In the genomic region with DNA sequence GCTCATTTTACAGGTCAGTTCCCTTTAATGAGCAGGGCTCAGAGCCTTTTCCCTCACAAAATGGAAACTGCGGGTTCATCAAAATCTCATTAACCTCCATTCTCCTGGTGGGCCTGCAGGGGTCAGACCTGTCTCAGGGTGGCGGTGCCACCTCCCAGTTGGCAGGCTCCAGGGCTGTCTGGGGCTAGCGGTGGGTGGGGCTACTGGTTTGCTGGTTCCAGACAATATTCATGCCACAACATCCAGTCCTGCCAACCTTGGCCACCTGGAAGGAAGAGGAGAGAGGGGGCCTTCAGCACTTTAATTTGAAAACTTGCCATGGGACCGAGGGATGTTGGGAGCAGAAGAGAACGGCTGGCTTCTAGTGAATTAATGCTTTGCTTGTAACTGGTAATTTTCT, we compare ENCODE assay signal across 9 cellular contexts. TPM values are rescaled to one million over a fixed set of nuclear protein-coding genes. Genes with fewer than 3 reads are reported as not detected.
DNase-seq lines count a peak whose midpoint lies in the region; ATAC-seq, FAIRE-seq and TF ChIP-seq lines count a peak whose summit lies in the region.
"Had no signal": no experiment of that assay in that cellular context is flagged by ENCODE, and none has a peak within 500 bp of the region (broad histone marks: within the 10 kb centered on the region; RNA-seq: fewer than 3 reads in every experiment).

No MANE protein-coding gene starts in this region.

- no peak for TF ChIP-seq EP300 in stomach (IDR thresholded peaks at IDR 0.05)

- H3K4me3 Mint-ChIP-seq in activated CD4-positive, alpha-beta T cell treated with anti-CD3 and anti-CD28 coated beads, Interleukin-2, amount 10 ng/mL, durations not matched to agents 7 days and 5 days, result no peak overlapping the region
- H3K4me3 Mint-ChIP-seq in activated naive CD8-positive, alpha-beta T cell treated with anti-CD3 and anti-CD28 coated beads, Interleukin-2, amount 50 U/mL, for 24 hours, result no peak overlapping the region
- H3K4me3 Mint-ChIP-seq: activated naive CD8-positive, alpha-beta T cell had no signal

- TF ChIP-seq CTCF in kidney (IDR thresholded peaks at IDR 0.05; ENCODE audit: borderline replicate concordance, extremely low read depth, insufficient read depth), result peak; percentile 36
- TF ChIP-seq CTCF in stomach (IDR thresholded peaks at IDR 0.05), result peak in 5 of 7 experiments; percentile 24 to 65 (median 47)

- H3K27ac ChIP-seq in kidney (ENCODE audit: low read depth in 2 of 2, low read length in 2 of 2), result no peak overlapping the region
- H3K27ac ChIP-seq in stomach, result no peak overlapping the region

- WGBS in stomach, 5 donors, result 30 to 45% (median 33%) methylated on average over 4 to 5 of the region's 5 CpGs

- intact Hi-C loops in kidney (cut with DNase I) (no loop called here), stomach (cut with DNase I; ENCODE audit: low total_unique reads) (no loop called here)

- ATAC-seq in activated naive CD8-positive, alpha-beta T cell treated with anti-CD3 and anti-CD28 coated beads, Interleukin-2, amount 50 U/mL, for 24 hours, result peak; percentile 82
- no peak for ATAC-seq in HG02852 (IDR thresholded peaks at IDR 0.05; ENCODE audit: unreplicated experiment)

- no peak for FAIRE-seq in kidney (lab: Jason Lieb, UNC)

- H3K9ac ChIP-seq in kidney (ENCODE audit: low read length in 2 of 2), result no peak overlapping the region

- H3K4me1 Mint-ChIP-seq in activated CD4-positive, alpha-beta T cell treated with anti-CD3 and anti-CD28 coated beads, Interleukin-2, amount 10 ng/mL, durations not matched to agents 7 days and 5 days, result no peaks in the 10 kb centered on the region
- H3K4me1 Mint-ChIP-seq in activated naive CD8-positive, alpha-beta T cell treated with anti-CD3 and anti-CD28 coated beads, Interleukin-2, amount 50 U/mL, for 24 hours, result no peaks in the 10 kb centered on the region

- H3K4me1 ChIP-seq in kidney (ENCODE audit: control insufficient read depth in 1 of 2, insufficient read depth in 1 of 2, low read depth in 1 of 2, low read length in 2 of 2) (no peaks in the 10 kb centered on the region), stomach (no peaks in the 10 kb centered on the region)

- H3K36me3 Mint-ChIP-seq in activated CD4-positive, alpha-beta T cell treated with anti-CD3 and anti-CD28 coated beads, Interleukin-2, amount 10 ng/mL, durations not matched to agents 7 days and 5 days (ENCODE audit: low read depth), result no peaks in the 10 kb centered on the region
- no peaks in the 10 kb centered on the region for H3K36me3 Mint-ChIP-seq in activated naive CD8-positive, alpha-beta T cell treated with anti-CD3 and anti-CD28 coated beads, Interleukin-2, amount 50 U/mL, for 24 hours (ENCODE audit: low read depth)
- H3K36me3 Mint-ChIP-seq: activated naive CD8-positive, alpha-beta T cell had no signal

- peaks cover 13% of the 10 kb centered on the region for H3K27me3 Mint-ChIP-seq in activated CD4-positive, alpha-beta T cell treated with anti-CD3 and anti-CD28 coated beads, Interleukin-2, amount 10 ng/mL, durations not matched to agents 7 days and 5 days
- H3K27me3 Mint-ChIP-seq in activated naive CD8-positive, alpha-beta T cell treated with anti-CD3 and anti-CD28 coated beads, Interleukin-2, amount 50 U/mL, for 24 hours, result peaks cover 19% of the 10 kb centered on the region

- H3K9me3 ChIP-seq in kidney (ENCODE audit: control insufficient read depth in 1 of 2, low read length in 2 of 2) (no peaks in the 10 kb centered on the region), stomach (no peaks in the 10 kb centered on the region)

- H3K27ac Mint-ChIP-seq in activated CD4-positive, alpha-beta T cell treated with anti-CD3 and anti-CD28 coated beads, Interleukin-2, amount 10 ng/mL, durations not matched to agents 7 days and 5 days, result no peak overlapping the region
- H3K27ac Mint-ChIP-seq in activated naive CD8-positive, alpha-beta T cell treated with anti-CD3 and anti-CD28 coated beads, Interleukin-2, amount 50 U/mL, for 24 hours, result no peak overlapping the region
- H3K27ac Mint-ChIP-seq: activated naive CD8-positive, alpha-beta T cell had no signal

- H3K36me3 ChIP-seq in kidney (ENCODE audit: control insufficient read depth in 1 of 2, insufficient read depth in 2 of 2, low read length in 2 of 2) (no peaks in the 10 kb centered on the region), stomach (no peaks in the 10 kb centered on the region)

- DNase-seq in activated CD4-positive, alpha-beta T cell treated with anti-CD3 and anti-CD28 coated beads, Interleukin-2, amount 10 ng/mL, durations not matched to agents 7 days and 5 days, result peak; percentile 23
- no peak for DNase-seq in activated CD4-positive, alpha-beta T cell treated with anti-CD3 and anti-CD28 coated beads, Interleukin-2, amount 50 U/mL, for 1 hour
- DNase-seq in NCI-H2196 (lab: John Stamatoyannopoulos, UW; ENCODE audit: unreplicated experiment) (peak; percentile 10), kidney (no peak), stomach (peak; percentile 71), NCI-H226 (no peak)
- DNase-seq in activated naive CD8-positive, alpha-beta T cell treated with anti-CD3 and anti-CD28 coated beads, Interleukin-2, amount 50 U/mL, for 24 hours, result peak; percentile 45

- peaks cover 0 to 4% (median 3%) of the 10 kb centered on the region in 3 donors for H3K27me3 ChIP-seq in stomach

- CTCF ChIA-PET in activated CD4-positive, alpha-beta T cell treated with anti-CD3 and anti-CD28 coated beads, Interleukin-2, amount 10 ng/mL, durations not matched to agents 7 days and 5 days (lab: Charles Lee), result no interaction called here

- H3K4me3 ChIP-seq in kidney (ENCODE audit: low read length in 2 of 2), result no peak overlapping the region
- no peak overlapping the region for H3K4me3 ChIP-seq in stomach

- POLR2A ChIA-PET in activated CD4-positive, alpha-beta T cell treated with anti-CD3 and anti-CD28 coated beads, Interleukin-2, amount 10 ng/mL, durations not matched to agents 7 days and 5 days (lab: Charles Lee), result no interaction called here

- TF ChIP-seq POLR2A in stomach (IDR thresholded peaks at IDR 0.05), result no peak

- no peaks in the 10 kb centered on the region for H3K9me3 Mint-ChIP-seq in activated CD4-positive, alpha-beta T cell treated with anti-CD3 and anti-CD28 coated beads, Interleukin-2, amount 10 ng/mL, durations not matched to agents 7 days and 5 days
- H3K9me3 Mint-ChIP-seq in activated naive CD8-positive, alpha-beta T cell treated with anti-CD3 and anti-CD28 coated beads, Interleukin-2, amount 50 U/mL, for 24 hours, result no peaks in the 10 kb centered on the region

RNA-seq across cellular contexts. Expression of gene CTNNBL1, which starts 41.9 kb away (rescaled TPM):
- 10 to 100 TPM; 75.1 to 81.8 TPM for total RNA-seq in activated CD4-positive, alpha-beta T cell treated with anti-CD3 and anti-CD28 coated beads, Interleukin-2, amount 10 ng/mL, durations not matched to agents 7 days and 5 days
- total RNA-seq in kidney (40.9 TPM), stomach (10 to 100 TPM; 10.5 to 46.1 (median 22.7) TPM)
- polyA plus RNA-seq in kidney (ENCODE audit: insufficient read depth, low read depth, low replicate concordance) (70.9 TPM), stomach (100 to 1,000 TPM in 1 of 3 donors, 10 to 100 TPM in 2; 51.3 to 148 (median 71.2) TPM)

Comparison
In these comparisons a context has a peak if more than half of its experiments do, and no peak if none do; other contexts are left out.
1. DNase-seq: peak in activated CD4-positive, alpha-beta T cell treated with anti-CD3 and anti-CD28 coated beads, Interleukin-2, amount 10 ng/mL, durations not matched to agents 7 days and 5 days (single experiment), NCI-H2196 (single experiment), activated naive CD8-positive, alpha-beta T cell treated with anti-CD3 and anti-CD28 coated beads, Interleukin-2, amount 50 U/mL, for 24 hours (single experiment) and stomach (single experiment); none in activated CD4-positive, alpha-beta T cell treated with anti-CD3 and anti-CD28 coated beads, Interleukin-2, amount 50 U/mL, for 1 hour (single experiment), kidney (single experiment) and NCI-H226 (single experiment).